Comparison of ENCODE assay signal across 20 cellular contexts in genomic region chr3:125045194-125045593, GRCh38. TPM values are rescaled to one million over a fixed set of nuclear protein-coding genes. Genes with fewer than 3 reads are reported as not detected.
DNase-seq lines count a peak whose midpoint lies in the region; ATAC-seq and TF ChIP-seq lines count a peak whose summit lies in the region.
"Had no signal": no experiment of that assay in that cellular context is flagged by ENCODE, and none has a peak within 500 bp of the region (broad histone marks: within the 10 kb centered on the region; RNA-seq: fewer than 3 reads in every experiment).

No MANE protein-coding gene starts in this region.

- DNase-seq in cardiac muscle cell (ENCODE audit: low read depth in 1 of 2, low spot score in 1 of 2) (peak in 1 of 2 donors; percentile 69), Right ventricle myocardium superior (no peak), esophagus squamous epithelium (lab: John Stamatoyannopoulos, UW) (no peak), transverse colon (no peak), MV-4-11 (lab: John Stamatoyannopoulos, UW) (no peak), left colon (no peak), NCI-H2227 treated with DMSO at 0.1 percent for 48 hours (lab: John Stamatoyannopoulos, UW) (no peak)
- DNase-seq: activated T-cell treated with anti-CD3 and anti-CD28 coated beads, Interleukin-2, amount 50 U/mL, for 4 hours; CD8-positive, alpha-beta T cell; foreskin keratinocyte; HCEC 1CT; naive thymus-derived CD4-positive, alpha-beta T cell; NCI-H2107; NCI-H69; Peyer's patch had no signal

- intact Hi-C loops in Right ventricle myocardium superior (cut with DNase I): no loop called here
- intact Hi-C loops in esophagus squamous epithelium (cut with DNase I): no loop called here
- intact Hi-C loops in transverse colon (cut with DNase I; ENCODE audit: low total_unique reads): no loop called here
- intact Hi-C loops in left colon (cut with DNase I, micrococcal nuclease): no loop called here

- H3K4me1 ChIP-seq in cardiac muscle cell (ENCODE audit: low read depth): peaks cover 87% of the 10 kb centered on the region
- H3K4me1 ChIP-seq in esophagus squamous epithelium: peaks cover 31 to 98% (median 63%) of the 10 kb centered on the region in 3 donors
- peaks cover 27 to 64% of the 10 kb centered on the region in 2 donors for H3K4me1 ChIP-seq in muscle layer of duodenum (ENCODE audit: control insufficient read depth in 1 of 2, insufficient read depth in 2 of 2, low read length in 2 of 2)
- peaks cover 9 to 45% (median 24%) of the 10 kb centered on the region in 4 donors for H3K4me1 ChIP-seq in transverse colon
- H3K4me1 ChIP-seq: A549 had no signal

- H3K27me3 ChIP-seq in cardiac muscle cell (no peaks in the 10 kb centered on the region), esophagus squamous epithelium (no peaks in the 10 kb centered on the region), muscle layer of duodenum (ENCODE audit: low read depth, low read length) (no peaks in the 10 kb centered on the region), transverse colon (no peaks in the 10 kb centered on the region)
- H3K27me3 ChIP-seq: foreskin keratinocyte, Peyer's patch had no signal

- no peak for TF ChIP-seq CTCF in cardiac muscle cell (IDR thresholded peaks at IDR 0.05; ENCODE audit: low read depth, low read length)
- no peak for TF ChIP-seq CTCF in esophagus squamous epithelium (IDR thresholded peaks at IDR 0.05)
- no peak for TF ChIP-seq CTCF in transverse colon (IDR thresholded peaks at IDR 0.05)

- no peak for TF ChIP-seq POLR2A in esophagus squamous epithelium (IDR thresholded peaks at IDR 0.05)
- no peak for TF ChIP-seq POLR2A in transverse colon (IDR thresholded peaks at IDR 0.05)

- ATAC-seq in Right ventricle myocardium superior (ENCODE audit: poor library complexity) (no peak), left colon (no peak)
- ATAC-seq: activated naive CD4-positive, alpha-beta T cell treated with anti-CD3 and anti-CD28 coated beads, Interleukin-2, amount 50 U/mL, for 72 hours; activated T-cell treated with anti-CD3 and anti-CD28 coated beads, Interleukin-2, amount 50 U/mL, for 4 hours; CD8-positive, alpha-beta T cell; naive thymus-derived CD4-positive, alpha-beta T cell; stimulated activated effector memory CD8-positive, alpha-beta T cell treated with anti-CD3 and anti-CD28 coated beads, Interleukin-12 subunit alpha, Interleukin-12 subunit beta, amount 100 ng/mL, for 72 hours had no signal

- 82 to 86% methylated on average over 5 of the region's 5 CpGs for WGBS in esophagus squamous epithelium, 2 donors
- WGBS in transverse colon (ENCODE audit: low coverage in 1 of 2), 2 donors: 90 to 93% methylated on average over 4 to 5 of the region's 5 CpGs

- in situ Hi-C loops in transverse colon (cut with MboI; ENCODE audit: low pct_ligation_motif_present in 1 of 4, low pct_unique_long_range_greater_than_20kb in 1 of 4, low sequenced_read_pairs in 3 of 4): no loop called here

- H3K9me3 ChIP-seq in cardiac muscle cell (ENCODE audit: low read depth) (no peaks in the 10 kb centered on the region), esophagus squamous epithelium (no peaks in the 10 kb centered on the region), muscle layer of duodenum (ENCODE audit: control insufficient read depth in 1 of 2, low read length in 2 of 2) (no peaks in the 10 kb centered on the region), transverse colon (no peaks in the 10 kb centered on the region)
- H3K9me3 ChIP-seq: A549, Peyer's patch had no signal

- H3K4me3 ChIP-seq in cardiac muscle cell: no peak overlapping the region
- no peak overlapping the region for H3K4me3 ChIP-seq in esophagus squamous epithelium
- no peak overlapping the region for H3K4me3 ChIP-seq in muscle layer of duodenum (ENCODE audit: low read depth in 1 of 2, low read length in 2 of 2)
- no peak overlapping the region for H3K4me3 ChIP-seq in transverse colon
- H3K4me3 ChIP-seq: A549, Peyer's patch had no signal

- H3K27ac ChIP-seq in cardiac muscle cell: peak overlapping the region; percentile 96
- peak overlapping the region; percentile 6 to 91 (median 86) for H3K27ac ChIP-seq in esophagus squamous epithelium
- peak overlapping the region; percentile 78 for H3K27ac ChIP-seq in muscle layer of duodenum (ENCODE audit: low read length)
- peak overlapping the region in 3 of 4 donors; percentile 81 to 85 (median 83) for H3K27ac ChIP-seq in transverse colon
- H3K27ac ChIP-seq: A549, foreskin keratinocyte, HL-60 had no signal

- no peaks in the 10 kb centered on the region for H3K36me3 ChIP-seq in cardiac muscle cell
- H3K36me3 ChIP-seq in esophagus squamous epithelium: peaks cover 0 to 7% (median 0%) of the 10 kb centered on the region in 3 donors
- no peaks in the 10 kb centered on the region for H3K36me3 ChIP-seq in muscle layer of duodenum (ENCODE audit: control insufficient read depth in 1 of 2, insufficient read depth in 2 of 2, low read length in 2 of 2)
- no peaks in the 10 kb centered on the region for H3K36me3 ChIP-seq in transverse colon
- H3K36me3 ChIP-seq: Peyer's patch had no signal

- no peak for TF ChIP-seq EP300 in transverse colon (IDR thresholded peaks at IDR 0.05; ENCODE audit: low read depth)

RNA-seq across cellular contexts. Expression of gene HEG1, which starts 10.6 kb away (rescaled TPM):
- total RNA-seq in cardiac muscle cell: 16.5 and 42.7 TPM in 2 replicates
- 17.4 and 24.9 TPM in 2 replicates for polyA plus RNA-seq in cardiac muscle cell
- total RNA-seq in Right ventricle myocardium superior: 91.1 TPM
- 10 to 100 TPM; 13.3 to 37.2 (median 22.5) TPM for total RNA-seq in esophagus squamous epithelium
- 10 to 100 TPM in 2 of 4 donors, 1 to 10 TPM in 2; 8.9 to 97.3 (median 10.6) TPM for total RNA-seq in transverse colon
- 10 to 100 TPM in 1 of 2 donors, 1 to 10 TPM in 1; 9.8 to 17.4 TPM for total RNA-seq in left colon
